ENCODE assay signal across 10 cellular contexts in genomic region chr1:20575544-20576056, GRCh38. TPM values are rescaled to one million over a fixed set of nuclear protein-coding genes. Genes with fewer than 3 reads are reported as not detected.
"Had no signal": no experiment of that assay in that cellular context is flagged by ENCODE, and none has a peak within 500 bp of the region (broad histone marks: within the 10 kb centered on the region; RNA-seq: fewer than 3 reads in every experiment).

No MANE protein-coding gene starts in this region.

- H3K9me3 Mint-ChIP-seq: activated CD4-positive, alpha-beta memory T cell treated with anti-CD3 and anti-CD28 coated beads, Interleukin-2, amount 10 ng/mL, durations not matched to agents 7 days and 5 days; neural crest cell had no signal

- H3K9me3 ChIP-seq: adrenal gland had no signal

- H3K4me1 ChIP-seq: adrenal gland, parathyroid adenoma had no signal

- H3K27ac Mint-ChIP-seq: activated CD4-positive, alpha-beta memory T cell treated with anti-CD3 and anti-CD28 coated beads, Interleukin-2, amount 10 ng/mL, durations not matched to agents 7 days and 5 days; activated CD4-positive, alpha-beta T cell treated with anti-CD3 and anti-CD28 coated beads for 36 hours; activated naive CD4-positive, alpha-beta T cell treated with anti-CD3 and anti-CD28 coated beads, Interleukin-2, amount 10 ng/mL, durations not matched to agents 7 days and 5 days; activated T-helper 1 cell treated with anti-CD3 and anti-CD28 coated beads, Interleukin-12 subunit alpha, Interleukin-12 subunit beta, Interleukin-2, Interleukin-4 antibody, amounts not matched to agents 30 ng/mL and 10 ng/mL and 1 ng/mL, durations not matched to agents 14 hours and 24 hours and 36 hours had no signal

- H3K36me3 ChIP-seq: adrenal gland, WERI-Rb-1 had no signal

- H3K36me3 Mint-ChIP-seq: activated naive CD4-positive, alpha-beta T cell treated with anti-CD3 and anti-CD28 coated beads, Interleukin-2, amount 10 ng/mL, durations not matched to agents 7 days and 5 days had no signal

- H3K4me2 ChIP-seq: hepatocyte had no signal

- H3K9ac ChIP-seq: parathyroid adenoma had no signal

- H3K4me3 Mint-ChIP-seq: activated CD4-positive, alpha-beta memory T cell treated with anti-CD3 and anti-CD28 coated beads, Interleukin-2, amount 10 ng/mL, durations not matched to agents 7 days and 5 days; activated CD4-positive, alpha-beta T cell treated with anti-CD3 and anti-CD28 coated beads for 36 hours; activated naive CD4-positive, alpha-beta T cell treated with anti-CD3 and anti-CD28 coated beads, Interleukin-2, amount 10 ng/mL, durations not matched to agents 7 days and 5 days; activated T-helper 1 cell treated with anti-CD3 and anti-CD28 coated beads, Interleukin-12 subunit alpha, Interleukin-12 subunit beta, Interleukin-2, Interleukin-4 antibody, amounts not matched to agents 30 ng/mL and 10 ng/mL and 1 ng/mL, durations not matched to agents 14 hours and 24 hours and 36 hours; neural crest cell had no signal

- H3K27ac ChIP-seq: adrenal gland, hepatocyte, parathyroid adenoma, WERI-Rb-1 had no signal

- H3K4me3 ChIP-seq: adrenal gland, hepatocyte had no signal

- H2AFZ ChIP-seq: hepatocyte, parathyroid adenoma had no signal

- H3K4me1 Mint-ChIP-seq: activated CD4-positive, alpha-beta memory T cell treated with anti-CD3 and anti-CD28 coated beads, Interleukin-2, amount 10 ng/mL, durations not matched to agents 7 days and 5 days; activated naive CD4-positive, alpha-beta T cell treated with anti-CD3 and anti-CD28 coated beads, Interleukin-2, amount 10 ng/mL, durations not matched to agents 7 days and 5 days; neural crest cell had no signal

- H3K79me2 ChIP-seq: hepatocyte, parathyroid adenoma had no signal

- H3K27me3 ChIP-seq: adrenal gland had no signal

RNA-seq across cellular contexts. Expression of gene CDA, which starts 13.3 kb away (rescaled TPM):
- total RNA-seq: activated CD4-positive, alpha-beta memory T cell treated with anti-CD3 and anti-CD28 coated beads, Interleukin-2, amount 10 ng/mL, durations not matched to agents 7 days and 5 days; activated CD4-positive, alpha-beta T cell treated with anti-CD3 and anti-CD28 coated beads for 36 hours; activated T-helper 1 cell treated with anti-CD3 and anti-CD28 coated beads, Interleukin-12 subunit alpha, Interleukin-12 subunit beta, Interleukin-2, Interleukin-4 antibody, amounts not matched to agents 30 ng/mL and 10 ng/mL and 1 ng/mL, durations not matched to agents 14 hours and 24 hours and 36 hours; neural crest cell; skeletal muscle tissue had no signal

RNA-seq across cellular contexts. Expression of gene FAM43B, which starts 23.2 kb away (rescaled TPM):
- total RNA-seq: activated CD4-positive, alpha-beta memory T cell treated with anti-CD3 and anti-CD28 coated beads, Interleukin-2, amount 10 ng/mL, durations not matched to agents 7 days and 5 days; activated CD4-positive, alpha-beta T cell treated with anti-CD3 and anti-CD28 coated beads for 36 hours; activated T-helper 1 cell treated with anti-CD3 and anti-CD28 coated beads, Interleukin-12 subunit alpha, Interleukin-12 subunit beta, Interleukin-2, Interleukin-4 antibody, amounts not matched to agents 30 ng/mL and 10 ng/mL and 1 ng/mL, durations not matched to agents 14 hours and 24 hours and 36 hours had no signal
